In genomic region chr2:197804049-197804757, GRCh38 we compare ENCODE assay signal across 1 cellular context.
A peak's percentile ranks its signal among the peaks of the same experiment; 100 is the strongest.
TF ChIP-seq lines count a peak whose summit lies in the region.

Gene PLCL1 (plus strand): TSS chr2:197804593.

TF ChIP-seq in K562, 482 proteins besides CTCF, POLR2A, EP300 and RAD21 (continued from another document and continues in another):
- TF ChIP-seq, protein P1, sequence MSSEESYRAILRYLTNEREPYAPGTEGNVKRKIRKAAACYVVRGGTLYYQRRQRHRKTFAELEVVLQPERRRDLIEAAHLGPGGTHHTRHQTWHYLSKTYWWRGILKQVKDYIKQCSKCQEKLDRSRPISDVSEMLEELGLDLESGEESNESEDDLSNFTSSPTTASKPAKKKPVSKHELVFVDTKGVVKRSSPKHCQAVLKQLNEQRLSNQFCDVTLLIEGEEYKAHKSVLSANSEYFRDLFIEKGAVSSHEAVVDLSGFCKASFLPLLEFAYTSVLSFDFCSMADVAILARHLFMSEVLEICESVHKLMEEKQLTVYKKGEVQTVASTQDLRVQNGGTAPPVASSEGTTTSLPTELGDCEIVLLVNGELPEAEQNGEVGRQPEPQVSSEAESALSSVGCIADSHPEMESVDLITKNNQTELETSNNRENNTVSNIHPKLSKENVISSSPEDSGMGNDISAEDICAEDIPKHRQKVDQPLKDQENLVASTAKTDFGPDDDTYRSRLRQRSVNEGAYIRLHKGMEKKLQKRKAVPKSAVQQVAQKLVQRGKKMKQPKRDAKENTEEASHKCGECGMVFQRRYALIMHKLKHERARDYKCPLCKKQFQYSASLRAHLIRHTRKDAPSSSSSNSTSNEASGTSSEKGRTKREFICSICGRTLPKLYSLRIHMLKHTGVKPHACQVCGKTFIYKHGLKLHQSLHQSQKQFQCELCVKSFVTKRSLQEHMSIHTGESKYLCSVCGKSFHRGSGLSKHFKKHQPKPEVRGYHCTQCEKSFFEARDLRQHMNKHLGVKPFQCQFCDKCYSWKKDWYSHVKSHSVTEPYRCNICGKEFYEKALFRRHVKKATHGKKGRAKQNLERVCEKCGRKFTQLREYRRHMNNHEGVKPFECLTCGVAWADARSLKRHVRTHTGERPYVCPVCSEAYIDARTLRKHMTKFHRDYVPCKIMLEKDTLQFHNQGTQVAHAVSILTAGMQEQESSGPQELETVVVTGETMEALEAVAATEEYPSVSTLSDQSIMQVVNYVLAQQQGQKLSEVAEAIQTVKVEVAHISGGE (CRISPR knock-in tag; IDR thresholded peaks at IDR 0.05), result 0 out of 6 replicates have a peak, but pooled peaks of 1 of the 3 experiments have one; percentile 50
- TF ChIP-seq CXXC5 (CRISPR knock-in tag; IDR thresholded peaks at IDR 0.05) (peak; percentile 69), MBD2 (IDR thresholded peaks at IDR 0.05; ENCODE audit: borderline replicate concordance, low read depth) (peak; percentile 92), ASH1L (IDR thresholded peaks at IDR 0.05; ENCODE audit: borderline replicate concordance, low read depth, partially characterized antibody) (peak; percentile 81), ZNF707 (CRISPR knock-in tag; conservative IDR thresholded peaks at IDR 0.05) (no peak), GATAD2A (IDR thresholded peaks at IDR 0.05) (no peak), NCOA1 (IDR thresholded peaks at IDR 0.05; ENCODE audit: low read depth) (no peak), THAP7 (CRISPR knock-in tag; IDR thresholded peaks at IDR 0.05) (no peak), ATF7 (IDR thresholded peaks at IDR 0.05) (peak; percentile 45; the same call in 1 of the 2 replicates), HNRNPLL (IDR thresholded peaks at IDR 0.05; ENCODE audit: low read depth, low read length, poor library complexity, severe bottlenecking) (no peak), MTA3 (IDR thresholded peaks at IDR 0.05; ENCODE audit: borderline replicate concordance) (0 out of 2 replicates have a peak, but pooled peaks have one; percentile 14), NEUROD1 (IDR thresholded peaks at IDR 0.05; ENCODE audit: borderline replicate concordance, low read depth, low read length, partially characterized antibody) (peak; percentile 55), E2F6 (IDR thresholded peaks at IDR 0.05; ENCODE audit: borderline replicate concordance in 1 of 2, extremely low read depth in 1 of 2, insufficient read depth in 1 of 2, insufficient read length in 1 of 2, low read depth in 1 of 2, low read length in 1 of 2, poor library complexity in 1 of 2, severe bottlenecking in 1 of 2) (peak in 1 of 2 experiments; percentile 54), POLR2G (IDR thresholded peaks at IDR 0.05; ENCODE audit: low read depth, low read length) (peak; percentile 84), MAZ (CRISPR knock-in tag; conservative IDR thresholded peaks at IDR 0.05 in 1 of 2, IDR thresholded peaks at IDR 0.05 in 1 of 2) (peak in 1 of 2 experiments; percentile 33; a peak in 1 of 4 replicates), ZBTB26 (CRISPR knock-in tag; IDR thresholded peaks at IDR 0.05) (no peak), CREM (IDR thresholded peaks at IDR 0.05; ENCODE audit: low read depth) (peak; percentile 47; the same call in 1 of the 2 replicates), GABPA (tag; conservative IDR thresholded peaks at IDR 0.05; ENCODE audit: low read depth) (0 out of 2 replicates have a peak, but pooled peaks have one; percentile 36), AFF1 (IDR thresholded peaks at IDR 0.05; ENCODE audit: low read depth in 1 of 2, partially characterized antibody in 2 of 2) (peak in 1 of 2 experiments; percentile 75), ARID2 (IDR thresholded peaks at IDR 0.05) (peak; percentile 93), RB1 (IDR thresholded peaks at IDR 0.05; ENCODE audit: low read depth) (peak; percentile 39; the same call in 1 of the 2 replicates)
- TF ChIP-seq, protein P2, sequence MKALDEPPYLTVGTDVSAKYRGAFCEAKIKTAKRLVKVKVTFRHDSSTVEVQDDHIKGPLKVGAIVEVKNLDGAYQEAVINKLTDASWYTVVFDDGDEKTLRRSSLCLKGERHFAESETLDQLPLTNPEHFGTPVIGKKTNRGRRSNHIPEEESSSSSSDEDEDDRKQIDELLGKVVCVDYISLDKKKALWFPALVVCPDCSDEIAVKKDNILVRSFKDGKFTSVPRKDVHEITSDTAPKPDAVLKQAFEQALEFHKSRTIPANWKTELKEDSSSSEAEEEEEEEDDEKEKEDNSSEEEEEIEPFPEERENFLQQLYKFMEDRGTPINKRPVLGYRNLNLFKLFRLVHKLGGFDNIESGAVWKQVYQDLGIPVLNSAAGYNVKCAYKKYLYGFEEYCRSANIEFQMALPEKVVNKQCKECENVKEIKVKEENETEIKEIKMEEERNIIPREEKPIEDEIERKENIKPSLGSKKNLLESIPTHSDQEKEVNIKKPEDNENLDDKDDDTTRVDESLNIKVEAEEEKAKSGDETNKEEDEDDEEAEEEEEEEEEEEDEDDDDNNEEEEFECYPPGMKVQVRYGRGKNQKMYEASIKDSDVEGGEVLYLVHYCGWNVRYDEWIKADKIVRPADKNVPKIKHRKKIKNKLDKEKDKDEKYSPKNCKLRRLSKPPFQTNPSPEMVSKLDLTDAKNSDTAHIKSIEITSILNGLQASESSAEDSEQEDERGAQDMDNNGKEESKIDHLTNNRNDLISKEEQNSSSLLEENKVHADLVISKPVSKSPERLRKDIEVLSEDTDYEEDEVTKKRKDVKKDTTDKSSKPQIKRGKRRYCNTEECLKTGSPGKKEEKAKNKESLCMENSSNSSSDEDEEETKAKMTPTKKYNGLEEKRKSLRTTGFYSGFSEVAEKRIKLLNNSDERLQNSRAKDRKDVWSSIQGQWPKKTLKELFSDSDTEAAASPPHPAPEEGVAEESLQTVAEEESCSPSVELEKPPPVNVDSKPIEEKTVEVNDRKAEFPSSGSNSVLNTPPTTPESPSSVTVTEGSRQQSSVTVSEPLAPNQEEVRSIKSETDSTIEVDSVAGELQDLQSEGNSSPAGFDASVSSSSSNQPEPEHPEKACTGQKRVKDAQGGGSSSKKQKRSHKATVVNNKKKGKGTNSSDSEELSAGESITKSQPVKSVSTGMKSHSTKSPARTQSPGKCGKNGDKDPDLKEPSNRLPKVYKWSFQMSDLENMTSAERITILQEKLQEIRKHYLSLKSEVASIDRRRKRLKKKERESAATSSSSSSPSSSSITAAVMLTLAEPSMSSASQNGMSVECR (CRISPR knock-in tag; IDR thresholded peaks at IDR 0.05), result no peak
- TF ChIP-seq, protein P3, sequence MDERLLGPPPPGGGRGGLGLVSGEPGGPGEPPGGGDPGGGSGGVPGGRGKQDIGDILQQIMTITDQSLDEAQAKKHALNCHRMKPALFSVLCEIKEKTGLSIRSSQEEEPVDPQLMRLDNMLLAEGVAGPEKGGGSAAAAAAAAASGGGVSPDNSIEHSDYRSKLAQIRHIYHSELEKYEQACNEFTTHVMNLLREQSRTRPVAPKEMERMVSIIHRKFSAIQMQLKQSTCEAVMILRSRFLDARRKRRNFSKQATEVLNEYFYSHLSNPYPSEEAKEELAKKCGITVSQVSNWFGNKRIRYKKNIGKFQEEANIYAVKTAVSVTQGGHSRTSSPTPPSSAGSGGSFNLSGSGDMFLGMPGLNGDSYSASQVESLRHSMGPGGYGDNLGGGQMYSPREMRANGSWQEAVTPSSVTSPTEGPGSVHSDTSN (CRISPR knock-in tag; IDR thresholded peaks at IDR 0.05; ENCODE audit: low read depth), result peak; percentile 94
- TF ChIP-seq, protein P3 (tag; conservative IDR thresholded peaks at IDR 0.05; ENCODE audit: low read depth), result peak; percentile 94
- TF ChIP-seq, protein P4, sequence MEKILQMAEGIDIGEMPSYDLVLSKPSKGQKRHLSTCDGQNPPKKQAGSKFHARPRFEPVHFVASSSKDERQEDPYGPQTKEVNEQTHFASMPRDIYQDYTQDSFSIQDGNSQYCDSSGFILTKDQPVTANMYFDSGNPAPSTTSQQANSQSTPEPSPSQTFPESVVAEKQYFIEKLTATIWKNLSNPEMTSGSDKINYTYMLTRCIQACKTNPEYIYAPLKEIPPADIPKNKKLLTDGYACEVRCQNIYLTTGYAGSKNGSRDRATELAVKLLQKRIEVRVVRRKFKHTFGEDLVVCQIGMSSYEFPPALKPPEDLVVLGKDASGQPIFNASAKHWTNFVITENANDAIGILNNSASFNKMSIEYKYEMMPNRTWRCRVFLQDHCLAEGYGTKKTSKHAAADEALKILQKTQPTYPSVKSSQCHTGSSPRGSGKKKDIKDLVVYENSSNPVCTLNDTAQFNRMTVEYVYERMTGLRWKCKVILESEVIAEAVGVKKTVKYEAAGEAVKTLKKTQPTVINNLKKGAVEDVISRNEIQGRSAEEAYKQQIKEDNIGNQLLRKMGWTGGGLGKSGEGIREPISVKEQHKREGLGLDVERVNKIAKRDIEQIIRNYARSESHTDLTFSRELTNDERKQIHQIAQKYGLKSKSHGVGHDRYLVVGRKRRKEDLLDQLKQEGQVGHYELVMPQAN (IDR thresholded peaks at IDR 0.05; ENCODE audit: borderline replicate concordance), result 0 out of 2 replicates have a peak, but pooled peaks have one; percentile 46
- TF ChIP-seq, protein P5, sequence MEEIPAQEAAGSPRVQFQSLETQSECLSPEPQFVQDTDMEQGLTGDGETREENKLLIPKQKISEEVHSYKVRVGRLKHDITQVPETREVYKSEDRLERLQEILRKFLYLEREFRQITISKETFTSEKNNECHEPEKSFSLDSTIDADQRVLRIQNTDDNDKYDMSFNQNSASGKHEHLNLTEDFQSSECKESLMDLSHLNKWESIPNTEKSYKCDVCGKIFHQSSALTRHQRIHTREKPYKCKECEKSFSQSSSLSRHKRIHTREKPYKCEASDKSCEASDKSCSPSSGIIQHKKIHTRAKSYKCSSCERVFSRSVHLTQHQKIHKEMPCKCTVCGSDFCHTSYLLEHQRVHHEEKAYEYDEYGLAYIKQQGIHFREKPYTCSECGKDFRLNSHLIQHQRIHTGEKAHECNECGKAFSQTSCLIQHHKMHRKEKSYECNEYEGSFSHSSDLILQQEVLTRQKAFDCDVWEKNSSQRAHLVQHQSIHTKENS (CRISPR knock-in tag; IDR thresholded peaks at IDR 0.05), result no peak
- TF ChIP-seq, protein P6, sequence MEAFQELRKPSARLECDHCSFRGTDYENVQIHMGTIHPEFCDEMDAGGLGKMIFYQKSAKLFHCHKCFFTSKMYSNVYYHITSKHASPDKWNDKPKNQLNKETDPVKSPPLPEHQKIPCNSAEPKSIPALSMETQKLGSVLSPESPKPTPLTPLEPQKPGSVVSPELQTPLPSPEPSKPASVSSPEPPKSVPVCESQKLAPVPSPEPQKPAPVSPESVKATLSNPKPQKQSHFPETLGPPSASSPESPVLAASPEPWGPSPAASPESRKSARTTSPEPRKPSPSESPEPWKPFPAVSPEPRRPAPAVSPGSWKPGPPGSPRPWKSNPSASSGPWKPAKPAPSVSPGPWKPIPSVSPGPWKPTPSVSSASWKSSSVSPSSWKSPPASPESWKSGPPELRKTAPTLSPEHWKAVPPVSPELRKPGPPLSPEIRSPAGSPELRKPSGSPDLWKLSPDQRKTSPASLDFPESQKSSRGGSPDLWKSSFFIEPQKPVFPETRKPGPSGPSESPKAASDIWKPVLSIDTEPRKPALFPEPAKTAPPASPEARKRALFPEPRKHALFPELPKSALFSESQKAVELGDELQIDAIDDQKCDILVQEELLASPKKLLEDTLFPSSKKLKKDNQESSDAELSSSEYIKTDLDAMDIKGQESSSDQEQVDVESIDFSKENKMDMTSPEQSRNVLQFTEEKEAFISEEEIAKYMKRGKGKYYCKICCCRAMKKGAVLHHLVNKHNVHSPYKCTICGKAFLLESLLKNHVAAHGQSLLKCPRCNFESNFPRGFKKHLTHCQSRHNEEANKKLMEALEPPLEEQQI (IDR thresholded peaks at IDR 0.05), result 0 out of 2 replicates have a peak, but pooled peaks have one; percentile 15
